In the genomic region with DNA sequence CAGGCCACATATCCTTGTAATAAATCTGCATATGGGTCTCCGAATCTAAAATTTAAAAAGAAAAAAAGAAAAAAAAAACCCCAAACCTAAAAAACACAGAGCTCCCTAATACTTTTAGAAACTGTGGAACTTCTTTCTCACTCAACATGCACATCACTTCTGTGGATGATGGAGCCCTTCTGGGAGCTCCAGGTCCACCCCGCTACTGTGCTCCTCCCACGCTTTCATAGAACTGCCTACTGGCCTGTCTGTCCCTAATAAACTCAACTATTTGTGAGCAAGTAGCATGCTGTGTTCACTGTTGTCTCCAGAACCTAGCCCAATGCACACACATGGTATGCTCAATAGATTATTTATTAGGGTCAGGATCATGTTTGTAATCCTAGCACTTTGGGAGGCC, we compare ENCODE assay signal across 8 cellular contexts.
"Had no signal": no experiment of that assay in that cellular context is flagged by ENCODE, and none has a peak within 500 bp of the region (broad histone marks: within the 10 kb centered on the region; RNA-seq: fewer than 3 reads in every experiment).

No MANE protein-coding gene starts in this region.

- H3K4me3 ChIP-seq: K562 had no signal

- H3K27me3 Mint-ChIP-seq: IgD-negative memory B cell had no signal

- DNase-seq: IMR-90, KBM-7, KG1 had no signal

- H3K27ac ChIP-seq: HL-60, KMS-11 had no signal

- H3K4me3 Mint-ChIP-seq: IgD-negative memory B cell had no signal

- H3K9me3 Mint-ChIP-seq: IgD-negative memory B cell had no signal

- H3K4me2 ChIP-seq: KMS-11 had no signal

- ATAC-seq: K562 had no signal

- H3K9ac ChIP-seq: KMS-11 had no signal

- H3K27ac Mint-ChIP-seq: IgD-negative memory B cell had no signal

- FAIRE-seq: HTR-8/SVneo, K562 had no signal
